1 cellular context compared by ENCODE assay signal in the genomic region with DNA sequence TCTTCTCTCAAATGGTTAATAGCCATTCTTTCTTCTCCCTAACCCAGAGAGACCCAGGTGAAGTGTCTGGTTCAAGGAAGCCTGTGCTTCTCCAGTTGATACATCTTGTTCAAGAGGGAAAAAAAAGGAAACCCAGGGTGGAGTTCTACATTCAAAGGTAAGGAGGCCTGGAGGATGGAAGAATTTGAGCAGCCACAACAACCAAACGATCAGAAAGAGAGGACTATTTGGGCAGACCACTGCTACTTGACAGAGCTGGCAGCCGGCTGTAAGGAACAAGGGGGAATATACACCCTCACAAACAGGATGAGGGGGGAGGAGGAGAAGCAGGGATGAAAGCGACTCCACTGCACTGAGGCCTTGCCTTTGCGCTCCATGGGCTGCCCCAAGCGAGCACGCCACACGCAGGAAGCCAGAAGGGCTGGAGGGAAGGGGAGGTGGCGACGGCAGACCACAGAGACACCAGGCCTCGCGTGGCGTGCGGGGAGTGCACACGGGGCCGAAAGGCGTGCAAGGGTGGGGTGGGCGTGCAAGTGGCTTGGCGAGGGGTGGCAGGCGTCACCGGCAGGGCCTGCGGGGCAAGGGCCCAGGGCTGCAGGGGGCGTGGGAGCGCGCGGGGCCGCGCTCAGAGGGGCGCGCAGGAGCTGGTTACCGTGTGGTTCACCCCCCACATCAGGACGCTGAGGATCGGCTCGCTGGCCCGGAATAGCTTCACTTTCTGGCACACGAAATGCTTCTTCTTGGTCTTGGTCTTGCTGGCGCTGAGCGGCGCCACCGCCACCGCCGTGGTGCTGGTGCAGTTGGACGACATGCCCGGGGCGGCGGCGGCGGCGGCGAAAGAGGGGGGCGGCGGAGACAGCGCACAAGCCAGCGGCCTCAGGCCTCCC.
A peak's percentile ranks its signal among the peaks of the same experiment; 100 is the strongest.
TF ChIP-seq lines count a peak whose summit lies in the region.

No MANE protein-coding gene starts in this region.

TF ChIP-seq in WTC11, 78 proteins besides CTCF, POLR2A, EP300 and RAD21 (continued from another document):
- TF ChIP-seq, protein P1, sequence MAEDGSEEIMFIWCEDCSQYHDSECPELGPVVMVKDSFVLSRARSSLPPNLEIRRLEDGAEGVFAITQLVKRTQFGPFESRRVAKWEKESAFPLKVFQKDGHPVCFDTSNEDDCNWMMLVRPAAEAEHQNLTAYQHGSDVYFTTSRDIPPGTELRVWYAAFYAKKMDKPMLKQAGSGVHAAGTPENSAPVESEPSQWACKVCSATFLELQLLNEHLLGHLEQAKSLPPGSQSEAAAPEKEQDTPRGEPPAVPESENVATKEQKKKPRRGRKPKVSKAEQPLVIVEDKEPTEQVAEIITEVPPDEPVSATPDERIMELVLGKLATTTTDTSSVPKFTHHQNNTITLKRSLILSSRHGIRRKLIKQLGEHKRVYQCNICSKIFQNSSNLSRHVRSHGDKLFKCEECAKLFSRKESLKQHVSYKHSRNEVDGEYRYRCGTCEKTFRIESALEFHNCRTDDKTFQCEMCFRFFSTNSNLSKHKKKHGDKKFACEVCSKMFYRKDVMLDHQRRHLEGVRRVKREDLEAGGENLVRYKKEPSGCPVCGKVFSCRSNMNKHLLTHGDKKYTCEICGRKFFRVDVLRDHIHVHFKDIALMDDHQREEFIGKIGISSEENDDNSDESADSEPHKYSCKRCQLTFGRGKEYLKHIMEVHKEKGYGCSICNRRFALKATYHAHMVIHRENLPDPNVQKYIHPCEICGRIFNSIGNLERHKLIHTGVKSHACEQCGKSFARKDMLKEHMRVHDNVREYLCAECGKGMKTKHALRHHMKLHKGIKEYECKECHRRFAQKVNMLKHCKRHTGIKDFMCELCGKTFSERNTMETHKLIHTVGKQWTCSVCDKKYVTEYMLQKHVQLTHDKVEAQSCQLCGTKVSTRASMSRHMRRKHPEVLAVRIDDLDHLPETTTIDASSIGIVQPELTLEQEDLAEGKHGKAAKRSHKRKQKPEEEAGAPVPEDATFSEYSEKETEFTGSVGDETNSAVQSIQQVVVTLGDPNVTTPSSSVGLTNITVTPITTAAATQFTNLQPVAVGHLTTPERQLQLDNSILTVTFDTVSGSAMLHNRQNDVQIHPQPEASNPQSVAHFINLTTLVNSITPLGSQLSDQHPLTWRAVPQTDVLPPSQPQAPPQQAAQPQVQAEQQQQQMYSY (CRISPR knock-in tag; IDR thresholded peaks at IDR 0.05): 0 out of 2 replicates have a peak, but pooled peaks have one; percentile 36
- TF ChIP-seq KAT7 (CRISPR knock-in tag; IDR thresholded peaks at IDR 0.05; ENCODE audit: borderline replicate concordance): peak; percentile 33; the same call in 1 of the 2 replicates
TF ChIP-seq in WTC11: peak in this region for 10.
